10 cellular contexts compared by ENCODE assay signal in the genomic region with DNA sequence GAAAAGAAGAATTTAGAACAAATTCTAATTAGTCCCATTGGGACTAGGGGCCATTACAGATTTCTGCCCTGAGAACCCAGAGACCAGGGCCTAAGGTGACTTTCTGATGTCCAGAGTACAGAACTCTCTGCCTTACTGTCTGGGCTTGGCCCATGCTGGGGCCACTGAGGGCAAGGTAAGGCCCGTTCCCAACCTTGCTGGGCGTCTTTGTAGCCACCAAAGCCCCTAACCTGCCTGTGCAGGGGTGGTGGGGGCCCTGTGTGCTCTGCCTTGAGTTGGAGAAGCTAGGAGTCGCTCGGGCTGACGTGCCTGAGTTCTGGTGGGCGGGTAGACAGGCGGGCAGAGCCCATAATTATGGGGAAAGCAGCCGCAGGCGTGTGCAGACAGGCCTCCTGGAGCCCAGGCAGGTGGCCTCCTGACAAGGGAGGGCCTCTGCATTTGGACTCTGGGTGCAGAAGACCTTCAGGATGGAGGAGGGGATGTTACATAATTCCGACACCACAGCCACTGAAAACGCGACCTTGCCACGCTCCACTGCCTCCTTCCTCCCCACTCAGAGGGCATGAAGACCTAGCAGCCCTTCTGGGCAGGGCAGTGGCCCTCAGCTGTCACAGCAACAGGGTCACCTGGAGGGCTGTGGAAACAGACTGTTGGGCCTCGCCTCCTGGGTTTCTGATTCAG.
A peak's percentile ranks its signal among the peaks of the same experiment; 100 is the strongest.
DNase-seq lines count a peak whose midpoint lies in the region; TF ChIP-seq lines count a peak whose summit lies in the region.
"Had no signal": no experiment of that assay in that cellular context is flagged by ENCODE, and none has a peak within 500 bp of the region (broad histone marks: within the 10 kb centered on the region; RNA-seq: fewer than 3 reads in every experiment).

No MANE protein-coding gene starts in this region.

- H3K27me3 ChIP-seq in OCI-LY1 (ENCODE audit: insufficient read depth, low read length), result peaks cover 4% of the 10 kb centered on the region; the same call in 1 of the 2 replicates

- intact Hi-C loops in activated CD4-positive, alpha-beta T cell treated with anti-CD3 and anti-CD28 coated beads, Interleukin-2, amount 10 ng/mL, durations not matched to agents 24 days and 14 days (cut with micrococcal nuclease), result loop anchor here (10.0 kb wide), 1 partner anchor 191 kb away; no protein-coding TSS in a partner anchor

- no peak for TF ChIP-seq CTCF in OCI-LY1 (IDR thresholded peaks at IDR 0.05; ENCODE audit: low read length)
- TF ChIP-seq CTCF in nephron (IDR thresholded peaks at IDR 0.05; ENCODE audit: unreplicated experiment in 3 of 3), result no peak
- TF ChIP-seq CTCF in HFFc6 (IDR thresholded peaks at IDR 0.05), result no peak

- H3K4me3 Mint-ChIP-seq in nephron (no peak overlapping the region), HFFc6 (no peak overlapping the region)
- no peak overlapping the region for H3K4me3 Mint-ChIP-seq in activated CD4-positive, alpha-beta T cell treated with anti-CD3 and anti-CD28 coated beads, Interleukin-2, amount 10 ng/mL, durations not matched to agents 24 days and 14 days

- H3K9ac ChIP-seq in OCI-LY1 (ENCODE audit: low read length), result peak overlapping the region; percentile 10; the same call in 1 of the 2 replicates

- peak overlapping the region in 2 of 3 experiments; percentile 54 to 83 for H3K27ac Mint-ChIP-seq in nephron
- no peak overlapping the region for H3K27ac Mint-ChIP-seq in HFFc6
- H3K27ac Mint-ChIP-seq in activated CD4-positive, alpha-beta T cell treated with anti-CD3 and anti-CD28 coated beads, Interleukin-2, amount 10 ng/mL, durations not matched to agents 24 days and 14 days, result no peak overlapping the region

- H4K20me1 ChIP-seq in OCI-LY1 (ENCODE audit: insufficient read depth, low read length), result no peaks in the 10 kb centered on the region

- H3K9me3 Mint-ChIP-seq in nephron (no peaks in the 10 kb centered on the region), HFFc6 (no peaks in the 10 kb centered on the region)
- no peaks in the 10 kb centered on the region for H3K9me3 Mint-ChIP-seq in activated CD4-positive, alpha-beta T cell treated with anti-CD3 and anti-CD28 coated beads, Interleukin-2, amount 10 ng/mL, durations not matched to agents 24 days and 14 days

- DNase-seq in DMS153 treated with DMSO at 0.1 percent for 48 hours (lab: John Stamatoyannopoulos, UW; ENCODE audit: unreplicated experiment) (peak; percentile 85), NCI-H1105 (lab: John Stamatoyannopoulos, UW) (peak; percentile 93), HFFc6 (no peak), DMS53 treated with DMSO at 0.1 percent for 48 hours (lab: John Stamatoyannopoulos, UW; ENCODE audit: unreplicated experiment) (no peak), NCI-H2029 (lab: John Stamatoyannopoulos, UW) (no peak)
- no peak for DNase-seq in activated CD4-positive, alpha-beta T cell treated with anti-CD3 and anti-CD28 coated beads, Interleukin-2, amount 10 ng/mL, durations not matched to agents 24 days and 14 days
- DNase-seq: AML-193; effector memory CD4-positive, alpha-beta T cell had no signal

- H3F3A ChIP-seq in OCI-LY1 (ENCODE audit: insufficient read depth, low read length), result no peaks in the 10 kb centered on the region

- peaks cover 21% of the 10 kb centered on the region for H3K4me1 ChIP-seq in OCI-LY1 (ENCODE audit: insufficient read depth, low read length, severe bottlenecking)

- H3K36me3 Mint-ChIP-seq in nephron (ENCODE audit: low read depth) (no peaks in the 10 kb centered on the region), HFFc6 (ENCODE audit: low read depth) (no peaks in the 10 kb centered on the region)
- no peaks in the 10 kb centered on the region for H3K36me3 Mint-ChIP-seq in activated CD4-positive, alpha-beta T cell treated with anti-CD3 and anti-CD28 coated beads, Interleukin-2, amount 10 ng/mL, durations not matched to agents 24 days and 14 days (ENCODE audit: low read depth)

- no peak overlapping the region for H3K4me3 ChIP-seq in OCI-LY1 (ENCODE audit: low read depth, low read length, poor library complexity, severe bottlenecking)

- H3K4me2 ChIP-seq in OCI-LY1 (ENCODE audit: low read length), result peak overlapping the region; percentile 27; the same call in 1 of the 2 replicates

- H3K27ac ChIP-seq in OCI-LY1 (ENCODE audit: low read depth, low read length, poor library complexity, severe bottlenecking), result peak overlapping the region; percentile 82

- H3K27me3 Mint-ChIP-seq in nephron (ENCODE audit: low read depth) (peaks cover 3% of the 10 kb centered on the region), HFFc6 (ENCODE audit: insufficient read depth) (peaks cover 3% of the 10 kb centered on the region; the same call in 1 of the 2 replicates)
- no peaks in the 10 kb centered on the region for H3K27me3 Mint-ChIP-seq in activated CD4-positive, alpha-beta T cell treated with anti-CD3 and anti-CD28 coated beads, Interleukin-2, amount 10 ng/mL, durations not matched to agents 24 days and 14 days

- no peaks in the 10 kb centered on the region for H3K79me2 ChIP-seq in OCI-LY1 (ENCODE audit: insufficient read depth, low read length)

- no peaks in the 10 kb centered on the region for H3K9me2 ChIP-seq in OCI-LY1 (ENCODE audit: low read depth, low read length)

- no peaks in the 10 kb centered on the region for H3K36me3 ChIP-seq in OCI-LY1 (ENCODE audit: insufficient read depth, low read length)

- H3K9me3 ChIP-seq in OCI-LY1 (ENCODE audit: low read length), result no peaks in the 10 kb centered on the region

- no peak overlapping the region for H2AFZ ChIP-seq in OCI-LY1 (ENCODE audit: low read length)

- H3K4me1 Mint-ChIP-seq in nephron (peaks cover 16% of the 10 kb centered on the region), HFFc6 (ENCODE audit: low read depth) (peaks cover 9% of the 10 kb centered on the region)
- H3K4me1 Mint-ChIP-seq in activated CD4-positive, alpha-beta T cell treated with anti-CD3 and anti-CD28 coated beads, Interleukin-2, amount 10 ng/mL, durations not matched to agents 24 days and 14 days, result no peaks in the 10 kb centered on the region

Comparison
In these comparisons a context has a peak if more than half of its experiments do, and no peak if none do; other contexts are left out.
1. DNase-seq: peak in DMS153 treated with DMSO at 0.1 percent for 48 hours (single experiment) and NCI-H1105 (single experiment); none in HFFc6 (single experiment), activated CD4-positive, alpha-beta T cell treated with anti-CD3 and anti-CD28 coated beads, Interleukin-2, amount 10 ng/mL, durations not matched to agents 24 days and 14 days (single experiment), DMS53 treated with DMSO at 0.1 percent for 48 hours (single experiment) and NCI-H2029 (single experiment).
2. H3K27ac Mint-ChIP-seq: peak in nephron (2 of 3); none in HFFc6 (single experiment) and activated CD4-positive, alpha-beta T cell treated with anti-CD3 and anti-CD28 coated beads, Interleukin-2, amount 10 ng/mL, durations not matched to agents 24 days and 14 days (single experiment).